ENCODE assay signal across 23 cellular contexts in the genomic region with DNA sequence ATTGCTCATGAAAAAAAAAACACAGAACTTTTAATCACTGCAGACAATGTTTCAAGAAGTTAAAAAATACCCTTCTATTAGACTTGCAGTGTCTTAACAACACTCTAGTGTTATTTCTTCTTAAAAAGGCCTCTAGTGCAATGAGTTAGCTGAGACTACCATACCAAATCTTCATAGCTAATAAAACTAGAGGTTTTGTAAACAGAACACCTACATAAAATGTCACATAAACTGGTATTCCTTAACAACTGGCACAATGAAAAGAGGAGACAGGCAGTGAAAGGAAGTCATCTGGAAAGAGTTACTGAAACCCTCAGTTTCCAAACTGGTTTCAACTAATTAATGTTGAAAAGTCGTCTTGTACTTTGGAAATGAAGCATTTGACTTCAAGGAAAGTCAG.
DNase-seq lines count a peak whose midpoint lies in the region; ATAC-seq, FAIRE-seq and TF ChIP-seq lines count a peak whose summit lies in the region.
"Had no signal": no experiment of that assay in that cellular context is flagged by ENCODE, and none has a peak within 500 bp of the region (broad histone marks: within the 10 kb centered on the region; RNA-seq: fewer than 3 reads in every experiment).

No MANE protein-coding gene starts in this region.

- H3K36me3 ChIP-seq in HEK293 (ENCODE audit: control insufficient read depth in 2 of 2, insufficient read depth in 1 of 2, low read length in 2 of 2), result no peaks in the 10 kb centered on the region
- H3K36me3 ChIP-seq in GM12878 (ENCODE audit: control insufficient read depth in 2 of 2, insufficient read depth in 2 of 2, low read length in 1 of 2), result no peaks in the 10 kb centered on the region
- H3K36me3 ChIP-seq in mucosa of descending colon (ENCODE audit: low read depth), result no peaks in the 10 kb centered on the region
- no peaks in the 10 kb centered on the region for H3K36me3 ChIP-seq in body of pancreas (replicated peaks in 1 of 2; ENCODE audit: insufficient read depth in 1 of 2, low read depth in 2 of 2)
- H3K36me3 ChIP-seq: BLaER1 had no signal

- H3K9me3 ChIP-seq in HEK293 (ENCODE audit: control insufficient read depth, insufficient read depth, low read depth, low read length) (no peaks in the 10 kb centered on the region), GM12878 (replicated peaks; ENCODE audit: control insufficient read depth, insufficient read depth, low read length) (no peaks in the 10 kb centered on the region), mucosa of descending colon (no peaks in the 10 kb centered on the region), body of pancreas (no peaks in the 10 kb centered on the region)
- H3K9me3 ChIP-seq: BLaER1, Caco-2 had no signal

- WGBS in GM12878 (ENCODE audit: insufficient coverage, insufficient replicate concordance, low lambda C conversion rate, missing lambda C conversion rate), result 50% methylated on average over 1 of the region's 1 CpG
- 69 to 84% methylated on average over 1 of the region's 1 CpG for WGBS in body of pancreas, 2 donors

- no peak for TF ChIP-seq EP300 in GM12878 (IDR thresholded peaks at IDR 0.05; ENCODE audit: borderline replicate concordance in 1 of 2, control insufficient read depth in 1 of 2, low read depth in 2 of 2, low read length in 2 of 2)

- TF ChIP-seq RAD21 in GM12878 (IDR thresholded peaks at IDR 0.05; ENCODE audit: insufficient read depth, low read depth, low read length), result no peak

- TF ChIP-seq CTCF in HEK293 (tag by site-specific recombination; IDR thresholded peaks at IDR 0.05), result no peak
- TF ChIP-seq CTCF in GM12878 (IDR thresholded peaks at IDR 0.05 in 2 of 3, conservative IDR thresholded peaks at IDR 0.05 in 1 of 3; ENCODE audit: control insufficient read depth in 2 of 3, extremely low read depth in 1 of 3, insufficient read depth in 1 of 3, low read depth in 3 of 3, low read length in 3 of 3), result no peak
- no peak for TF ChIP-seq CTCF in mucosa of descending colon (IDR thresholded peaks at IDR 0.05)
- no peak for TF ChIP-seq CTCF in omental fat pad (IDR thresholded peaks at IDR 0.05)
- no peak for TF ChIP-seq CTCF in body of pancreas (IDR thresholded peaks at IDR 0.05)

- TF ChIP-seq POLR2A in GM12891 (IDR thresholded peaks at IDR 0.05; ENCODE audit: low read depth, low read length), result no peak
- no peak for TF ChIP-seq POLR2A in GM12878 (IDR thresholded peaks at IDR 0.05; ENCODE audit: low read depth, low read length)
- TF ChIP-seq POLR2A in body of pancreas (IDR thresholded peaks at IDR 0.05), result no peak

- no TSS peak for BruUV-seq in GM12878 (replicated peaks; lab: Mats Ljungman, UMichigan)

- RAD21 ChIA-PET in GM12878 (lab: Charles Lee; ENCODE audit: unreplicated experiment), result interaction anchor here (1.1 kb wide), 1 partner anchor 46 kb away, joined by 4 read pairs; no protein-coding TSS in a partner anchor

- no peak overlapping the region for H3K4me2 ChIP-seq in GM12878 (ENCODE audit: control insufficient read depth, insufficient read depth)
- H3K4me2 ChIP-seq: BLaER1 had no signal

- H2AFZ ChIP-seq in GM12878 (ENCODE audit: control insufficient read depth, low read depth, low read length), result peak overlapping the region; percentile 26; the same call in 1 of the 2 replicates
- H2AFZ ChIP-seq: GM23248 had no signal

- CTCF ChIA-PET in HEK293 (lab: Yijun Ruan, JAX), result no interaction called here
- CTCF ChIA-PET in GM12878 (lab: Yijun Ruan, JAX), result no interaction called here

- in situ Hi-C loops in GM12878 (cut with MboI), result no loop called here

- H3K27ac ChIP-seq in HEK293 (ENCODE audit: extremely low read depth, low read depth, low read length) (no peak overlapping the region), GM12878 (ENCODE audit: control insufficient read depth, insufficient read depth) (no peak overlapping the region), body of pancreas (no peak overlapping the region)
- H3K27ac ChIP-seq: 22Rv1, BLaER1, C4-2B, GM23248 had no signal

- H3K27me3 ChIP-seq in GM12878 (replicated peaks in 1 of 2; ENCODE audit: control insufficient read depth in 2 of 2, insufficient read depth in 2 of 2, low read length in 1 of 2) (no peaks in the 10 kb centered on the region), body of pancreas (no peaks in the 10 kb centered on the region)
- H3K27me3 ChIP-seq: BLaER1 had no signal

- intact Hi-C loops in GM12878 (cut with micrococcal nuclease; ENCODE audit: unreplicated experiment) (no loop called here), mucosa of descending colon (cut with DNase I, micrococcal nuclease) (no loop called here), body of pancreas (cut with DNase I) (no loop called here)

- no peak overlapping the region for H3K4me3 ChIP-seq in HEK293 (ENCODE audit: low read depth, low read length)
- H3K4me3 ChIP-seq in GM12878, result no peak overlapping the region
- H3K4me3 ChIP-seq in mucosa of descending colon, result no peak overlapping the region
- H3K4me3 ChIP-seq in body of pancreas, result no peak overlapping the region
- H3K4me3 ChIP-seq: BLaER1, GM23248 had no signal

- POLR2A ChIA-PET in HEK293 (lab: Yijun Ruan, JAX) (no interaction called here), GM12878 (lab: Charles Lee) (no interaction called here)

- SMC1A ChIA-PET in GM12878 (lab: Charles Lee; ENCODE audit: uncharacterized antibody, unreplicated experiment), result interaction anchor here (0.7 kb wide), 2 partner anchors 14 to 221 kb away, joined by 3 read pairs; no protein-coding TSS in a partner anchor

- no peaks in the 10 kb centered on the region for H4K20me1 ChIP-seq in GM12878 (ENCODE audit: control insufficient read depth, insufficient read depth)
- H4K20me1 ChIP-seq: BLaER1 had no signal

- peak; percentile 16 for FAIRE-seq in GM12891 (lab: Jason Lieb, UNC)
- no peak for FAIRE-seq in GM12878 (lab: Jason Lieb, UNC)
- FAIRE-seq: GM12892, H1 had no signal

- no peak for ATAC-seq in GM12878
- ATAC-seq in mucosa of descending colon, result peak; percentile 56
- no peak for ATAC-seq in omental fat pad (ENCODE audit: low FRiP score)
- no peak for ATAC-seq in body of pancreas
- ATAC-seq: CD8-positive, alpha-beta T cell; HCT116 had no signal

- no peak for DNase-seq in GM12891 (ENCODE audit: insufficient read length, low spot score)
- DNase-seq in GM12878 (ENCODE audit: low read depth, low spot score), result no peak
- DNase-seq in mucosa of descending colon, result no peak
- DNase-seq in omental fat pad (ENCODE audit: low spot score), result no peak
- no peak for DNase-seq in HT-29 (ENCODE audit: low spot score)
- no peak for DNase-seq in SW480 (ENCODE audit: low spot score)
- no peak for DNase-seq in body of pancreas
- DNase-seq: Caco-2; CD4-positive, CD25-positive, alpha-beta regulatory T cell; CD8-positive, alpha-beta T cell; DMS79; EL; GDM1; GM23248; H9; HFFc6 had no signal

- no peaks in the 10 kb centered on the region for H3K79me2 ChIP-seq in GM12878 (ENCODE audit: control insufficient read depth, insufficient read depth, low read length)

- H3K4me1 ChIP-seq in HEK293 (ENCODE audit: control insufficient read depth, insufficient read depth, low read length) (no peaks in the 10 kb centered on the region), GM12878 (ENCODE audit: control insufficient read depth, insufficient read depth, low read length) (no peaks in the 10 kb centered on the region), mucosa of descending colon (ENCODE audit: low read depth) (peaks cover 4% of the 10 kb centered on the region), body of pancreas (no peaks in the 10 kb centered on the region)

- no peak overlapping the region for H3K9ac ChIP-seq in GM12878 (ENCODE audit: control insufficient read depth, insufficient read depth, low read length)
- H3K9ac ChIP-seq: BLaER1, GM23248 had no signal

TF ChIP-seq in GM12891, 5 proteins besides CTCF, POLR2A, EP300 and RAD21:
- TF ChIP-seq POU2F2 (IDR thresholded peaks at IDR 0.05; ENCODE audit: low read depth, low read length), result no peak
- no peak for TF ChIP-seq PAX5 (IDR thresholded peaks at IDR 0.05; ENCODE audit: insufficient read depth, low read length, severe bottlenecking)
- TF ChIP-seq POLR2AphosphoS5 (IDR thresholded peaks at IDR 0.05; ENCODE audit: low read depth, low read length), result no peak
- TF ChIP-seq SPI1 (IDR thresholded peaks at IDR 0.05; ENCODE audit: low read depth, low read length), result no peak; the same call in 1 of the 2 replicates
- no peak for TF ChIP-seq TAF1 (IDR thresholded peaks at IDR 0.05; ENCODE audit: low read depth, low read length)

TF ChIP-seq in HEK293, 187 proteins besides CTCF, POLR2A, EP300 and RAD21 (continues in another document):
- TF ChIP-seq, protein P1, sequence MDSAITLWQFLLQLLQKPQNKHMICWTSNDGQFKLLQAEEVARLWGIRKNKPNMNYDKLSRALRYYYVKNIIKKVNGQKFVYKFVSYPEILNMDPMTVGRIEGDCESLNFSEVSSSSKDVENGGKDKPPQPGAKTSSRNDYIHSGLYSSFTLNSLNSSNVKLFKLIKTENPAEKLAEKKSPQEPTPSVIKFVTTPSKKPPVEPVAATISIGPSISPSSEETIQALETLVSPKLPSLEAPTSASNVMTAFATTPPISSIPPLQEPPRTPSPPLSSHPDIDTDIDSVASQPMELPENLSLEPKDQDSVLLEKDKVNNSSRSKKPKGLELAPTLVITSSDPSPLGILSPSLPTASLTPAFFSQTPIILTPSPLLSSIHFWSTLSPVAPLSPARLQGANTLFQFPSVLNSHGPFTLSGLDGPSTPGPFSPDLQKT (IDR thresholded peaks at IDR 0.05; ENCODE audit: borderline replicate concordance, low read depth, low read length), result no peak
- TF ChIP-seq GLIS2 (tag by site-specific recombination; IDR thresholded peaks at IDR 0.05) (no peak), ZNF777 (tag by site-specific recombination; IDR thresholded peaks at IDR 0.05; ENCODE audit: borderline replicate concordance) (no peak)

TF ChIP-seq in GM12878, 131 proteins besides CTCF, POLR2A, EP300 and RAD21:
- TF ChIP-seq JUND (IDR thresholded peaks at IDR 0.05; ENCODE audit: low read depth, low read length), result no peak
- TF ChIP-seq ZSCAN29 (IDR thresholded peaks at IDR 0.05), result no peak
TF ChIP-seq in GM12878: peak in this region for 0.
